ENCODE assay signal across 8 cellular contexts in the genomic region with DNA sequence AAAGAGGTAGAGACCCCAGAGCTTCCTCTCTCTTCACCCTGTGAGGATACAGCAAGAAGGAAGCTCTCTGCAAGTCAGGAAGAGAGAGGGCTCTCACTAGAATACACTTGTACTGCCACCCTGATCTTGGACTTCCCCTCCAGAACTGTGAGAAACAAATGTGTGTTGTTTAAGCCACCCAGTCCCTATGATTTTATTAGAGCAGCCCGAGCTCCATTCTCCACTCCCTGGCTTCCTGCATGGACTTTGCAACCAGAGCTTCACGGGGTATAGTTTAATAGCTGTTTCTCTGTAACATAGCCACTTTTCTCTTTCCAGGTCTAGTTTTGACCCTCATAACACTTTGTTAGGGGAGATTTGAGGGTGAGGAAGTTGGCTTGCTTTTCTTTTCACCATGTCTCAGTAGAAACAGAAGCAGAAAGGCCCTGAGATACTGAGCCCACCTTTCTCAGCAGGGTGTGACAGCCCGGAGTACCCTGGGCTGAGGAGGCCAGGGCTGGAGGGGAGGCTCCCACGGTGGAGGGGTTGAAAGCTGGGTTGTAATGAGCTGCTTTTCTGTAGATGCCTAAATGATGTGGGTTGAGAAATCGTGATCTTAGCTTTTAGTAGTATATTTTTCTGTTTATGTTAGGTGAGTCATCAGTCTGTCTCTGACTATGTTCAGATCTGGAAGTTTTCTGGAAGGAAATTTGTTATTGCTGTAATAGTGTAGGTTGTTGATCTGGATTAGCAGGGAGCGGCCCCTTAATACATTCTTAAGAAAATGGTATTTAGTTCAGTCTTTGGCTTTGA.
DNase-seq lines count a peak whose midpoint lies in the region; ATAC-seq and TF ChIP-seq lines count a peak whose summit lies in the region.

No MANE protein-coding gene starts in this region.

- no peak overlapping the region for H3K4me3 Mint-ChIP-seq in activated T-cell treated with anti-CD3 and anti-CD28 coated beads, Interleukin-2, amount 50 U/mL, for 24 hours
- no peak overlapping the region for H3K4me3 Mint-ChIP-seq in activated B cell treated with CpG ODN at 0.5 μM for 24 hours

- peak overlapping the region; percentile 44 for H3K27ac ChIP-seq in temporal lobe (ENCODE audit: low read depth, low read length)

- ATAC-seq in activated B cell treated with CpG ODN at 0.5 μM for 24 hours (ENCODE audit: low read depth) = peak; percentile 21
- no peak for ATAC-seq in GM19397 (IDR thresholded peaks at IDR 0.05; ENCODE audit: unreplicated experiment)
- no peak for ATAC-seq in GM19324 (IDR thresholded peaks at IDR 0.05; ENCODE audit: low FRiP score, unreplicated experiment)

- no peak for DNase-seq in activated T-cell treated with anti-CD3 and anti-CD28 coated beads, Interleukin-2, amount 50 U/mL, for 24 hours
- DNase-seq in activated T-cell treated with anti-CD3 and anti-CD28 coated beads, Interleukin-2, amount 50 U/mL, for 48 hours = no peak
- DNase-seq in activated B cell treated with CpG ODN at 0.5 μM for 24 hours = no peak
- peak; percentile 94 for DNase-seq in iris pigment epithelial cell (ENCODE audit: low read depth)
- DNase-seq in NCI-H2196 (lab: John Stamatoyannopoulos, UW; ENCODE audit: unreplicated experiment) = no peak

- intact Hi-C loops in activated B cell treated with CpG ODN at 0.5 μM for 24 hours (cut with micrococcal nuclease) = no loop called here

- H3K4me1 Mint-ChIP-seq in activated T-cell treated with anti-CD3 and anti-CD28 coated beads, Interleukin-2, amount 50 U/mL, for 24 hours (ENCODE audit: low read depth) = peaks cover 32% of the 10 kb centered on the region
- H3K4me1 Mint-ChIP-seq in activated B cell treated with CpG ODN at 0.5 μM for 24 hours = peaks cover 30% of the 10 kb centered on the region

- peak overlapping the region; percentile 75 for H3K27ac Mint-ChIP-seq in activated T-cell treated with anti-CD3 and anti-CD28 coated beads, Interleukin-2, amount 50 U/mL, for 24 hours
- peak overlapping the region; percentile 44 for H3K27ac Mint-ChIP-seq in activated B cell treated with CpG ODN at 0.5 μM for 24 hours

- POLR2A ChIA-PET in activated B cell treated with CpG ODN at 0.5 μM for 24 hours (lab: Charles Lee) = no interaction called here

- peaks cover 52% of the 10 kb centered on the region for H3K36me3 Mint-ChIP-seq in activated T-cell treated with anti-CD3 and anti-CD28 coated beads, Interleukin-2, amount 50 U/mL, for 24 hours (ENCODE audit: low read depth)
- peaks cover 80% of the 10 kb centered on the region for H3K36me3 Mint-ChIP-seq in activated B cell treated with CpG ODN at 0.5 μM for 24 hours (ENCODE audit: low read depth)

- TF ChIP-seq CTCF in activated B cell treated with CpG ODN at 0.5 μM for 24 hours (IDR thresholded peaks at IDR 0.05) = no peak

- no peaks in the 10 kb centered on the region for H3K27me3 Mint-ChIP-seq in activated T-cell treated with anti-CD3 and anti-CD28 coated beads, Interleukin-2, amount 50 U/mL, for 24 hours
- no peaks in the 10 kb centered on the region for H3K27me3 Mint-ChIP-seq in activated B cell treated with CpG ODN at 0.5 μM for 24 hours

- CTCF ChIA-PET in activated B cell treated with CpG ODN at 0.5 μM for 24 hours (lab: Charles Lee) = interaction anchor here (1.6 kb wide), 1 partner anchor 16 kb away, joined by 7 read pairs; no protein-coding TSS in a partner anchor

- H3K9me3 Mint-ChIP-seq in activated T-cell treated with anti-CD3 and anti-CD28 coated beads, Interleukin-2, amount 50 U/mL, for 24 hours = no peaks in the 10 kb centered on the region
- no peaks in the 10 kb centered on the region for H3K9me3 Mint-ChIP-seq in activated B cell treated with CpG ODN at 0.5 μM for 24 hours
